8 cellular contexts compared by ENCODE assay signal in genomic region chr11:95790123-95790932, GRCh38.
DNase-seq lines count a peak whose midpoint lies in the region; ATAC-seq and TF ChIP-seq lines count a peak whose summit lies in the region.

TSS of gene CEP57 (plus strand) at chr11:95790498. CDS start at chr11:95790699, 201 bp downstream.

- H3K4me2 ChIP-seq in MM.1S (ENCODE audit: low read depth, low read length): peak within 1 kb of the TSS; percentile 93

- H3K9ac ChIP-seq in MM.1S (ENCODE audit: low read length): peak within 1 kb of the TSS; percentile 97

- no peaks in the 10 kb centered on the region for H3K9me2 ChIP-seq in MM.1S (replicated peaks; ENCODE audit: insufficient read depth, low read length)

- peaks cover 6% of the 10 kb centered on the region for H3K27me3 Mint-ChIP-seq in nephron progenitor cell (ENCODE audit: low read depth, poor library complexity)
- no peaks in the 10 kb centered on the region for H3K27me3 Mint-ChIP-seq in stimulated activated naive CD8-positive, alpha-beta T cell treated with anti-CD3 and anti-CD28 coated beads, Interleukin-15, amount 100 ng/mL, for 72 hours

- no peaks in the 10 kb centered on the region for H3K9me3 Mint-ChIP-seq in nephron progenitor cell
- H3K9me3 Mint-ChIP-seq in stimulated activated naive CD8-positive, alpha-beta T cell treated with anti-CD3 and anti-CD28 coated beads, Interleukin-15, amount 100 ng/mL, for 72 hours: no peaks in the 10 kb centered on the region

- peak within 1 kb of the TSS; percentile 100 for H3K27ac Mint-ChIP-seq in nephron progenitor cell
- peak within 1 kb of the TSS; percentile 100 for H3K27ac Mint-ChIP-seq in stimulated activated naive CD8-positive, alpha-beta T cell treated with anti-CD3 and anti-CD28 coated beads, Interleukin-15, amount 100 ng/mL, for 72 hours

- H4K20me1 ChIP-seq in MM.1S (ENCODE audit: insufficient read depth, low read length): no peaks in the 10 kb centered on the region

- peaks cover 47% of the 10 kb centered on the region for H3K36me3 Mint-ChIP-seq in nephron progenitor cell (ENCODE audit: low read depth)

- TF ChIP-seq CTCF in MM.1S (IDR thresholded peaks at IDR 0.05; ENCODE audit: low read length): no peak
- TF ChIP-seq CTCF in nephron progenitor cell (IDR thresholded peaks at IDR 0.05): no peak

- H3K27ac ChIP-seq in MM.1S (ENCODE audit: low read length): peak within 1 kb of the TSS; percentile 96

- H3K4me3 Mint-ChIP-seq in nephron progenitor cell: peak within 1 kb of the TSS; percentile 84
- peak within 1 kb of the TSS; percentile 98 to 100 for H3K4me3 Mint-ChIP-seq in stimulated activated naive CD8-positive, alpha-beta T cell treated with anti-CD3 and anti-CD28 coated beads, Interleukin-15, amount 100 ng/mL, for 72 hours

- H3K4me1 ChIP-seq in HAP-1 (peaks cover 19% of the 10 kb centered on the region), MM.1S (ENCODE audit: low read length) (peaks cover 22% of the 10 kb centered on the region)

- H3K9me3 ChIP-seq in HAP-1 (no peaks in the 10 kb centered on the region), MM.1S (replicated peaks; ENCODE audit: insufficient read depth, low read length) (no peaks in the 10 kb centered on the region)

- H3F3A ChIP-seq in MM.1S (ENCODE audit: insufficient read depth, low read length): peaks cover 27% of the 10 kb centered on the region

- H3K4me1 Mint-ChIP-seq in nephron progenitor cell: peaks cover 52% of the 10 kb centered on the region
- peaks cover 46% of the 10 kb centered on the region for H3K4me1 Mint-ChIP-seq in stimulated activated naive CD8-positive, alpha-beta T cell treated with anti-CD3 and anti-CD28 coated beads, Interleukin-15, amount 100 ng/mL, for 72 hours

- H3K4me3 ChIP-seq in HAP-1 (peak within 1 kb of the TSS; percentile 88), MM.1S (ENCODE audit: low read length) (peak within 1 kb of the TSS; percentile 90)

- in situ Hi-C loops in HAP-1 (cut with MboI; ENCODE audit: low sequenced_read_pairs): no loop called here

- H3K79me2 ChIP-seq in MM.1S (ENCODE audit: low read length): peaks cover 75% of the 10 kb centered on the region

- H3K27me3 ChIP-seq in HAP-1 (ENCODE audit: low read depth) (no peaks in the 10 kb centered on the region), MM.1S (replicated peaks; ENCODE audit: insufficient read depth, low read length) (no peaks in the 10 kb centered on the region)

- H3K36me3 ChIP-seq in HAP-1 (replicated peaks) (peaks cover 21% of the 10 kb centered on the region), MM.1S (replicated peaks; ENCODE audit: insufficient read depth, low read length) (peaks cover 3% of the 10 kb centered on the region; the same call in 1 of the 2 replicates)

- DNase-seq in ELR (ENCODE audit: low read depth) (peak; percentile 99), HAP-1 (ENCODE audit: low spot score in 2 of 2) (peak; percentile 93 to 97), MM.1S (peak; percentile 99), SIG-M5 (lab: John Stamatoyannopoulos, UW) (peak; percentile 78), activated gamma-delta T cell (lab: John Stamatoyannopoulos, UW) (peak; percentile 58), fibroblast of the conjunctiva (ENCODE audit: low read depth) (peak; percentile 98), nephron progenitor cell (peak; percentile 92)
- DNase-seq in stimulated activated naive CD8-positive, alpha-beta T cell treated with anti-CD3 and anti-CD28 coated beads, Interleukin-15, amount 100 ng/mL, for 72 hours: peak; percentile 93 to 97

- peak; percentile 80 for ATAC-seq in stimulated activated naive CD8-positive, alpha-beta T cell treated with anti-CD3 and anti-CD28 coated beads, Interleukin-15, amount 100 ng/mL, for 72 hours

- peak within 1 kb of the TSS; percentile 85 for H2AFZ ChIP-seq in MM.1S (ENCODE audit: low read length)

Comparison
In these comparisons a context has a peak if more than half of its experiments do, and no peak if none do; other contexts are left out.
1. Peak in every context shown above with its lines: DNase-seq, ATAC-seq, H3K4me3 ChIP-seq and H3K27ac ChIP-seq.